ENCODE assay signal across 11 cellular contexts in genomic region chrX:85114171-85114570, GRCh38.
"Had no signal": no experiment of that assay in that cellular context is flagged by ENCODE, and none has a peak within 500 bp of the region (broad histone marks: within the 10 kb centered on the region; RNA-seq: fewer than 3 reads in every experiment).

No MANE protein-coding gene starts in this region.

- ATAC-seq: GM23338, HCT116 had no signal

- H3K4me2 ChIP-seq: GM23338 had no signal

- H3K9ac ChIP-seq: GM23248 had no signal

- DNase-seq: GM23248, GOT3, H7, H9, HCEC 1CT, HFFc6 had no signal

- H3K4me3 Mint-ChIP-seq: GM23338, H9, HFFc6 had no signal

- H3K4me1 Mint-ChIP-seq: GM23338, H9 had no signal

- H3K27ac Mint-ChIP-seq: GM23338, H9, HFFc6 had no signal

- H2AFZ ChIP-seq: GM23248, GM23338 had no signal

- H3K9me3 Mint-ChIP-seq: GM23338, HFFc6 had no signal

- FAIRE-seq: H1, H54 had no signal

- H3K9me3 ChIP-seq: HAP-1 had no signal

- H3K27ac ChIP-seq: GM23248 had no signal

- H3K36me3 ChIP-seq: HAP-1 had no signal

- H3K4me3 ChIP-seq: GM23248, GM23338, HAP-1 had no signal
